ENCODE assay signal across 3 cellular contexts in the genomic region with DNA sequence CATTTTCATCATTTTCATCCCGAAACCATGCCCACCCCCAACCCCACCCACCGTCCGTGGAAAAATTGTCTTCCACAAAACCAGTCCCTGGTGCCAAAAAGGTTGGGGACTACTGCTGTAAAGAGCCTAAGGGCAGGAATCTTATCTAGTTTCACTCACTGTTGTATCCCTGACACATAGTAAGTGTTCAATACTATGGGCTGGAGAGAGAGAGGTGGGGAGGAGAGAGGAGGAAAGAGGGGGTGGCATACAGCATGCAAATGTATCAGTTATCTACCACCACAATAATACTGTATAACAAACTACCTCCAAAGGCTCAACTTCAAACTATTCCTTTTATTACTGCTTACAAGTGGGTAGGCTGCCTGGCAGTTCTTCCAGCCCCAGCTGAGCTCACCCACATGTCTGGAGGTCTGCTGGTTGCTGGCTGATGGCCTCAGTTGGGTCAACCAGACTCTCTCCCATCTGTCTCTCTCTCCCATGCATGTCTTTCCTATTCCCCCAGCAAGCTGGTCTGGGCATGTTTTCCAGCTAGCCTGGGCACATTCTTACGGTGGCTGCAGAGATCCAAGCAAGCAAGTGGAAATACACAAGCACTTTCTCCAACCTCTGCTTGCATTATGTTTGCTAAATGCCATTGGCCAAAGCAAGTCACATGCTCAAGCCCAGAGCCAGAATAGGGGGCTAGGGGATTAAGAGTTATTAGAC.
A peak's percentile ranks its signal among the peaks of the same experiment; 100 is the strongest.
TF ChIP-seq lines count a peak whose summit lies in the region.

No MANE protein-coding gene starts in this region.

TF ChIP-seq in A549, 52 proteins besides CTCF, POLR2A, EP300 and RAD21:
- TF ChIP-seq GATA3 (IDR thresholded peaks at IDR 0.05; ENCODE audit: borderline replicate concordance) (no peak), MYC (IDR thresholded peaks at IDR 0.05; ENCODE audit: borderline replicate concordance, low read length) (no peak), BCL3 (IDR thresholded peaks at IDR 0.05) (no peak), NFE2L2 (conservative IDR thresholded peaks at IDR 0.05; ENCODE audit: low read length) (no peak), FOXS1 (CRISPR knock-in tag; IDR thresholded peaks at IDR 0.05) (no peak), ZC3H11A (IDR thresholded peaks at IDR 0.05) (no peak), CEBPB (IDR thresholded peaks at IDR 0.05) (no peak), HEYL (CRISPR knock-in tag; IDR thresholded peaks at IDR 0.05) (no peak), HOXB13 (CRISPR knock-in tag; IDR thresholded peaks at IDR 0.05; ENCODE audit: low read depth) (no peak), CHD2 (IDR thresholded peaks at IDR 0.05; ENCODE audit: low read length, partially characterized antibody) (no peak), ATOH8 (CRISPR knock-in tag; IDR thresholded peaks at IDR 0.05; ENCODE audit: low read depth) (no peak), ZSCAN20 (CRISPR knock-in tag; IDR thresholded peaks at IDR 0.05) (no peak), MAZ (IDR thresholded peaks at IDR 0.05; ENCODE audit: borderline replicate concordance, low read depth, low read length) (no peak), NR3C1 (IDR thresholded peaks at IDR 0.05) (no peak), FOSL2 (IDR thresholded peaks at IDR 0.05) (no peak), FOSL2 (CRISPR knock-in tag; IDR thresholded peaks at IDR 0.05) (no peak), ZFP36 (IDR thresholded peaks at IDR 0.05; ENCODE audit: borderline replicate concordance, partially characterized antibody) (no peak), CBX2 (IDR thresholded peaks at IDR 0.05; ENCODE audit: borderline replicate concordance, low read depth) (no peak), RCOR1 (IDR thresholded peaks at IDR 0.05; ENCODE audit: low read depth, low read length) (no peak), CHD4 (IDR thresholded peaks at IDR 0.05; ENCODE audit: borderline replicate concordance) (no peak)
- TF ChIP-seq, protein P1, sequence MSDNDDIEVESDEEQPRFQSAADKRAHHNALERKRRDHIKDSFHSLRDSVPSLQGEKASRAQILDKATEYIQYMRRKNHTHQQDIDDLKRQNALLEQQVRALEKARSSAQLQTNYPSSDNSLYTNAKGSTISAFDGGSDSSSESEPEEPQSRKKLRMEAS (IDR thresholded peaks at IDR 0.05) = no peak

TF ChIP-seq in HEK293, 187 proteins besides CTCF, POLR2A, EP300 and RAD21:
- TF ChIP-seq ZFHX2 (tag by site-specific recombination; conservative IDR thresholded peaks at IDR 0.05) (peak; percentile 40; the same call in 1 of the 2 replicates), ZNF274 (IDR thresholded peaks at IDR 0.05; ENCODE audit: low read length) (no peak), ZNF274 (tag by site-specific recombination; IDR thresholded peaks at IDR 0.05; ENCODE audit: borderline replicate concordance) (no peak), MEIS1 (CRISPR knock-in tag; IDR thresholded peaks at IDR 0.05; ENCODE audit: borderline replicate concordance) (no peak), ZNF548 (tag by site-specific recombination; IDR thresholded peaks at IDR 0.05) (no peak), ZNF433 (tag by site-specific recombination; IDR thresholded peaks at IDR 0.05; ENCODE audit: low read depth) (no peak), ZNF394 (tag by site-specific recombination; IDR thresholded peaks at IDR 0.05; ENCODE audit: borderline replicate concordance) (no peak)
- TF ChIP-seq, protein P2, sequence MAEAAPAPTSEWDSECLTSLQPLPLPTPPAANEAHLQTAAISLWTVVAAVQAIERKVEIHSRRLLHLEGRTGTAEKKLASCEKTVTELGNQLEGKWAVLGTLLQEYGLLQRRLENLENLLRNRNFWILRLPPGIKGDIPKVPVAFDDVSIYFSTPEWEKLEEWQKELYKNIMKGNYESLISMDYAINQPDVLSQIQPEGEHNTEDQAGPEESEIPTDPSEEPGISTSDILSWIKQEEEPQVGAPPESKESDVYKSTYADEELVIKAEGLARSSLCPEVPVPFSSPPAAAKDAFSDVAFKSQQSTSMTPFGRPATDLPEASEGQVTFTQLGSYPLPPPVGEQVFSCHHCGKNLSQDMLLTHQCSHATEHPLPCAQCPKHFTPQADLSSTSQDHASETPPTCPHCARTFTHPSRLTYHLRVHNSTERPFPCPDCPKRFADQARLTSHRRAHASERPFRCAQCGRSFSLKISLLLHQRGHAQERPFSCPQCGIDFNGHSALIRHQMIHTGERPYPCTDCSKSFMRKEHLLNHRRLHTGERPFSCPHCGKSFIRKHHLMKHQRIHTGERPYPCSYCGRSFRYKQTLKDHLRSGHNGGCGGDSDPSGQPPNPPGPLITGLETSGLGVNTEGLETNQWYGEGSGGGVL (tag by site-specific recombination; IDR thresholded peaks at IDR 0.05) = 0 out of 2 replicates have a peak, but pooled peaks have one; percentile 33
- TF ChIP-seq, protein P3, sequence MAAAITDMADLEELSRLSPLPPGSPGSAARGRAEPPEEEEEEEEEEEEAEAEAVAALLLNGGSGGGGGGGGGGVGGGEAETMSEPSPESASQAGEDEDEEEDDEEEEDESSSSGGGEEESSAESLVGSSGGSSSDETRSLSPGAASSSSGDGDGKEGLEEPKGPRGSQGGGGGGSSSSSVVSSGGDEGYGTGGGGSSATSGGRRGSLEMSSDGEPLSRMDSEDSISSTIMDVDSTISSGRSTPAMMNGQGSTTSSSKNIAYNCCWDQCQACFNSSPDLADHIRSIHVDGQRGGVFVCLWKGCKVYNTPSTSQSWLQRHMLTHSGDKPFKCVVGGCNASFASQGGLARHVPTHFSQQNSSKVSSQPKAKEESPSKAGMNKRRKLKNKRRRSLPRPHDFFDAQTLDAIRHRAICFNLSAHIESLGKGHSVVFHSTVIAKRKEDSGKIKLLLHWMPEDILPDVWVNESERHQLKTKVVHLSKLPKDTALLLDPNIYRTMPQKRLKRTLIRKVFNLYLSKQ (tag by site-specific recombination; IDR thresholded peaks at IDR 0.05; ENCODE audit: borderline replicate concordance) = no peak
TF ChIP-seq in HEK293: peak in this region for 2.

TF ChIP-seq in H1, 55 proteins besides CTCF, POLR2A, EP300 and RAD21:
- TF ChIP-seq NRF1 (IDR thresholded peaks at IDR 0.05; ENCODE audit: low read depth, low read length) = no peak
- TF ChIP-seq SIRT6 (IDR thresholded peaks at IDR 0.05; ENCODE audit: low read length) = no peak
- TF ChIP-seq CHD2 (IDR thresholded peaks at IDR 0.05; ENCODE audit: low read length) = no peak
- TF ChIP-seq KDM1A (IDR thresholded peaks at IDR 0.05; ENCODE audit: borderline replicate concordance, low read length) = no peak
- TF ChIP-seq JUN (IDR thresholded peaks at IDR 0.05; ENCODE audit: low read depth, low read length) = no peak
- no peak for TF ChIP-seq MAFK (IDR thresholded peaks at IDR 0.05; ENCODE audit: low read depth, low read length)
- no peak for TF ChIP-seq ZNF274 (IDR thresholded peaks at IDR 0.05; ENCODE audit: borderline replicate concordance, extremely low read depth, low read length)
- TF ChIP-seq NANOG (IDR thresholded peaks at IDR 0.05; ENCODE audit: insufficient read depth, low read depth, low read length, poor library complexity, severe bottlenecking) = no peak
- no peak for TF ChIP-seq RNF2 (IDR thresholded peaks at IDR 0.05; ENCODE audit: borderline replicate concordance, low read depth, low read length, missing control alignments, poor library complexity, severe bottlenecking)
- TF ChIP-seq GTF2F1 (IDR thresholded peaks at IDR 0.05; ENCODE audit: borderline replicate concordance, low read depth, low read length) = no peak
- no peak for TF ChIP-seq BACH1 (IDR thresholded peaks at IDR 0.05; ENCODE audit: low read length)
- no peak for TF ChIP-seq HDAC2 (IDR thresholded peaks at IDR 0.05; ENCODE audit: borderline replicate concordance in 1 of 2, low read depth in 2 of 2, low read length in 2 of 2)
